ENCODE assay signal across 1 cellular context in the genomic region with DNA sequence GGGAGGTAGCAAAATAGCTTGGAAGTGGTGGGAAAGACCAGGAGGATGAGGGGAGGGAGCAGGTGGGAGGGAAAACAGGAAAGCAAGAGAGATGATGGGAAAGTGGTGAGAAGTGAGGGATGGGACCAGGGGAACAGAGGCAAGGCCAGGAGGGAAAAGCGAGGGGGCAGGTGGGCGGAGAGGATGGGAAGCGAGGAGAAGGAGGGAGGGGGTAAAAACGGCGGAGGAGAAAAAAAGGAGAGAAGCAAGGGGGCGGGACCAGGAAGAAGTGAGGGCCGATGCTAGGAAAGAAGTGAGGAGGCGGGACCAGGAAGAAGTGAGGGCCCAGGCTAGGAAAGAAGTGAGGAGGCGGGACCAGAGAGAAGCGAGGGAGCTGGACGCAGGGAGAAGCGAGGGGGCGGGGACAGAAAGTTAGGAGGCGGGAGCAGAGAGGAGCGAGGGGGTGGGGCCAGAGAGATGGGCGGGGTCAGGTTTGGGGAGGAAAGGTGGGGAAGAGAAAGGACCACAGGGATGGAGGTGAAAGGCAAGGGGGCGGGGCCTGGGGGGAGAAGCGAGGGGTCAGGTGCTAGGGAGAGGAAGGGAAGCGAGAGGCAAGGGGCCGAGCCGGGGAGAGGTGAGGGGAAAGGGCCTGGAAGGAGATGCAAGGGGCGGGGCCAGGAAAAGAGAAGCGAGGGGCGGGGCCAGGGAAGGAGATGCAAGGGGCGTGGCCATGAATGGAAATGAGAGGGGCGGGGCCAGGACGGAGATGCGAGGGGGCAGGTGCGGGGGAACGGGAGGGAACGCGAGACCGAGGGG.
TF ChIP-seq lines count a peak whose summit lies in the region.

No MANE protein-coding gene starts in this region.

TF ChIP-seq in K562, 482 proteins besides CTCF, POLR2A, EP300 and RAD21 (continued from another document):
- TF ChIP-seq FOXA3 (CRISPR knock-in tag; conservative IDR thresholded peaks at IDR 0.05 in 1 of 2, IDR thresholded peaks at IDR 0.05 in 1 of 2), result no peak
- peak; percentile 87; the same call in 1 of the 2 replicates for TF ChIP-seq THRAP3 (IDR thresholded peaks at IDR 0.05; ENCODE audit: borderline replicate concordance)
- TF ChIP-seq BCOR (IDR thresholded peaks at IDR 0.05), result 0 out of 2 replicates have a peak, but pooled peaks have one; percentile 57
- TF ChIP-seq ZNF431 (CRISPR knock-in tag; IDR thresholded peaks at IDR 0.05), result no peak
- TF ChIP-seq, protein P1, sequence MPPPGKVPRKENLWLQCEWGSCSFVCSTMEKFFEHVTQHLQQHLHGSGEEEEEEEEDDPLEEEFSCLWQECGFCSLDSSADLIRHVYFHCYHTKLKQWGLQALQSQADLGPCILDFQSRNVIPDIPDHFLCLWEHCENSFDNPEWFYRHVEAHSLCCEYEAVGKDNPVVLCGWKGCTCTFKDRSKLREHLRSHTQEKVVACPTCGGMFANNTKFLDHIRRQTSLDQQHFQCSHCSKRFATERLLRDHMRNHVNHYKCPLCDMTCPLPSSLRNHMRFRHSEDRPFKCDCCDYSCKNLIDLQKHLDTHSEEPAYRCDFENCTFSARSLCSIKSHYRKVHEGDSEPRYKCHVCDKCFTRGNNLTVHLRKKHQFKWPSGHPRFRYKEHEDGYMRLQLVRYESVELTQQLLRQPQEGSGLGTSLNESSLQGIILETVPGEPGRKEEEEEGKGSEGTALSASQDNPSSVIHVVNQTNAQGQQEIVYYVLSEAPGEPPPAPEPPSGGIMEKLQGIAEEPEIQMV (tag; conservative IDR thresholded peaks at IDR 0.05; ENCODE audit: low read depth), result peak; percentile 67; the same call in 1 of the 2 replicates
- peak in 1 of 2 experiments; percentile 52; a peak in 2 of 4 replicates for TF ChIP-seq TRIM24 (IDR thresholded peaks at IDR 0.05)
- TF ChIP-seq MCM2 (IDR thresholded peaks at IDR 0.05; ENCODE audit: low read depth), result no peak
- 0 out of 4 replicates have a peak, but pooled peaks of 1 of the 2 experiments have one; percentile 44 for TF ChIP-seq MCM7 (IDR thresholded peaks at IDR 0.05)
- TF ChIP-seq, protein P2, sequence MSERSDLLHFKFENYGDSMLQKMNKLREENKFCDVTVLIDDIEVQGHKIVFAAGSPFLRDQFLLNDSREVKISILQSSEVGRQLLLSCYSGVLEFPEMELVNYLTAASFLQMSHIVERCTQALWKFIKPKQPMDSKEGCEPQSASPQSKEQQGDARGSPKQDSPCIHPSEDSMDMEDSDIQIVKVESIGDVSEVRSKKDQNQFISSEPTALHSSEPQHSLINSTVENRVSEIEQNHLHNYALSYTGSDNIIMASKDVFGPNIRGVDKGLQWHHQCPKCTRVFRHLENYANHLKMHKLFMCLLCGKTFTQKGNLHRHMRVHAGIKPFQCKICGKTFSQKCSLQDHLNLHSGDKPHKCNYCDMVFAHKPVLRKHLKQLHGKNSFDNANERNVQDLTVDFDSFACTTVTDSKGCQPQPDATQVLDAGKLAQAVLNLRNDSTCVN (CRISPR knock-in tag; IDR thresholded peaks at IDR 0.05), result peak; percentile 88
- TF ChIP-seq, protein P3, sequence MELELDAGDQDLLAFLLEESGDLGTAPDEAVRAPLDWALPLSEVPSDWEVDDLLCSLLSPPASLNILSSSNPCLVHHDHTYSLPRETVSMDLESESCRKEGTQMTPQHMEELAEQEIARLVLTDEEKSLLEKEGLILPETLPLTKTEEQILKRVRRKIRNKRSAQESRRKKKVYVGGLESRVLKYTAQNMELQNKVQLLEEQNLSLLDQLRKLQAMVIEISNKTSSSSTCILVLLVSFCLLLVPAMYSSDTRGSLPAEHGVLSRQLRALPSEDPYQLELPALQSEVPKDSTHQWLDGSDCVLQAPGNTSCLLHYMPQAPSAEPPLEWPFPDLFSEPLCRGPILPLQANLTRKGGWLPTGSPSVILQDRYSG (tag; conservative IDR thresholded peaks at IDR 0.05; ENCODE audit: low read depth), result no peak
- no peak for TF ChIP-seq CREM (IDR thresholded peaks at IDR 0.05; ENCODE audit: low read depth)
- 0 out of 2 replicates have a peak, but pooled peaks have one; percentile 20 for TF ChIP-seq XRCC5 (IDR thresholded peaks at IDR 0.05; ENCODE audit: low read depth, low read length)
- TF ChIP-seq, protein P4, sequence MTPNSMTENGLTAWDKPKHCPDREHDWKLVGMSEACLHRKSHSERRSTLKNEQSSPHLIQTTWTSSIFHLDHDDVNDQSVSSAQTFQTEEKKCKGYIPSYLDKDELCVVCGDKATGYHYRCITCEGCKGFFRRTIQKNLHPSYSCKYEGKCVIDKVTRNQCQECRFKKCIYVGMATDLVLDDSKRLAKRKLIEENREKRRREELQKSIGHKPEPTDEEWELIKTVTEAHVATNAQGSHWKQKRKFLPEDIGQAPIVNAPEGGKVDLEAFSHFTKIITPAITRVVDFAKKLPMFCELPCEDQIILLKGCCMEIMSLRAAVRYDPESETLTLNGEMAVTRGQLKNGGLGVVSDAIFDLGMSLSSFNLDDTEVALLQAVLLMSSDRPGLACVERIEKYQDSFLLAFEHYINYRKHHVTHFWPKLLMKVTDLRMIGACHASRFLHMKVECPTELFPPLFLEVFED (CRISPR knock-in tag; conservative IDR thresholded peaks at IDR 0.05), result peak; percentile 92
- 0 out of 4 replicates have a peak, but pooled peaks of 1 of the 2 experiments have one; percentile 31 for TF ChIP-seq MAZ (CRISPR knock-in tag; conservative IDR thresholded peaks at IDR 0.05 in 1 of 2, IDR thresholded peaks at IDR 0.05 in 1 of 2)
- TF ChIP-seq SMARCA5 (IDR thresholded peaks at IDR 0.05), result peak; percentile 84; the same call in 1 of the 2 replicates
- peak; percentile 35; the same call in 1 of the 2 replicates for TF ChIP-seq TAF7 (tag; IDR thresholded peaks at IDR 0.05)
- peak; percentile 59; the same call in 1 of the 2 replicates for TF ChIP-seq HDAC2 (IDR thresholded peaks at IDR 0.05)
- no peak for TF ChIP-seq ZNF311 (CRISPR knock-in tag; IDR thresholded peaks at IDR 0.05)
- TF ChIP-seq GABPA (tag; conservative IDR thresholded peaks at IDR 0.05; ENCODE audit: low read depth), result no peak
- TF ChIP-seq, protein P5, sequence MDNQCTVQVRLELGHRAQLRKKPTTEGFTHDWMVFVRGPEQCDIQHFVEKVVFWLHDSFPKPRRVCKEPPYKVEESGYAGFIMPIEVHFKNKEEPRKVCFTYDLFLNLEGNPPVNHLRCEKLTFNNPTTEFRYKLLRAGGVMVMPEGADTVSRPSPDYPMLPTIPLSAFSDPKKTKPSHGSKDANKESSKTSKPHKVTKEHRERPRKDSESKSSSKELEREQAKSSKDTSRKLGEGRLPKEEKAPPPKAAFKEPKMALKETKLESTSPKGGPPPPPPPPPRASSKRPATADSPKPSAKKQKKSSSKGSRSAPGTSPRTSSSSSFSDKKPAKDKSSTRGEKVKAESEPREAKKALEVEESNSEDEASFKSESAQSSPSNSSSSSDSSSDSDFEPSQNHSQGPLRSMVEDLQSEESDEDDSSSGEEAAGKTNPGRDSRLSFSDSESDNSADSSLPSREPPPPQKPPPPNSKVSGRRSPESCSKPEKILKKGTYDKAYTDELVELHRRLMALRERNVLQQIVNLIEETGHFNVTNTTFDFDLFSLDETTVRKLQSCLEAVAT (IDR thresholded peaks at IDR 0.05), result peak; percentile 54 to 87; a peak in 3 of 4 replicates
- TF ChIP-seq, protein P6, sequence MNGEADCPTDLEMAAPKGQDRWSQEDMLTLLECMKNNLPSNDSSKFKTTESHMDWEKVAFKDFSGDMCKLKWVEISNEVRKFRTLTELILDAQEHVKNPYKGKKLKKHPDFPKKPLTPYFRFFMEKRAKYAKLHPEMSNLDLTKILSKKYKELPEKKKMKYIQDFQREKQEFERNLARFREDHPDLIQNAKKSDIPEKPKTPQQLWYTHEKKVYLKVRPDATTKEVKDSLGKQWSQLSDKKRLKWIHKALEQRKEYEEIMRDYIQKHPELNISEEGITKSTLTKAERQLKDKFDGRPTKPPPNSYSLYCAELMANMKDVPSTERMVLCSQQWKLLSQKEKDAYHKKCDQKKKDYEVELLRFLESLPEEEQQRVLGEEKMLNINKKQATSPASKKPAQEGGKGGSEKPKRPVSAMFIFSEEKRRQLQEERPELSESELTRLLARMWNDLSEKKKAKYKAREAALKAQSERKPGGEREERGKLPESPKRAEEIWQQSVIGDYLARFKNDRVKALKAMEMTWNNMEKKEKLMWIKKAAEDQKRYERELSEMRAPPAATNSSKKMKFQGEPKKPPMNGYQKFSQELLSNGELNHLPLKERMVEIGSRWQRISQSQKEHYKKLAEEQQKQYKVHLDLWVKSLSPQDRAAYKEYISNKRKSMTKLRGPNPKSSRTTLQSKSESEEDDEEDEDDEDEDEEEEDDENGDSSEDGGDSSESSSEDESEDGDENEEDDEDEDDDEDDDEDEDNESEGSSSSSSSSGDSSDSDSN (IDR thresholded peaks at IDR 0.05; ENCODE audit: borderline replicate concordance in 1 of 2, low read depth in 2 of 2, low read length in 2 of 2), result no peak
- peak in 1 of 2 experiments; percentile 29; a peak in 2 of 4 replicates for TF ChIP-seq FOXK2 (conservative IDR thresholded peaks at IDR 0.05 in 1 of 2, IDR thresholded peaks at IDR 0.05 in 1 of 2; ENCODE audit: low read depth in 2 of 2)
- 0 out of 2 replicates have a peak, but pooled peaks have one; percentile 74 for TF ChIP-seq HDGF (IDR thresholded peaks at IDR 0.05)
- peak; percentile 27; the same call in 1 of the 2 replicates for TF ChIP-seq ZNF316 (IDR thresholded peaks at IDR 0.05)
- no peak for TF ChIP-seq SNIP1 (IDR thresholded peaks at IDR 0.05; ENCODE audit: low read depth)
- 0 out of 2 replicates have a peak, but pooled peaks have one; percentile 19 for TF ChIP-seq MTA2 (IDR thresholded peaks at IDR 0.05; ENCODE audit: low read depth)
- peak; percentile 75 for TF ChIP-seq RBM39 (optimal IDR thresholded peaks at IDR 0.05; ENCODE audit: low read depth, low read length)
- TF ChIP-seq, protein P7, sequence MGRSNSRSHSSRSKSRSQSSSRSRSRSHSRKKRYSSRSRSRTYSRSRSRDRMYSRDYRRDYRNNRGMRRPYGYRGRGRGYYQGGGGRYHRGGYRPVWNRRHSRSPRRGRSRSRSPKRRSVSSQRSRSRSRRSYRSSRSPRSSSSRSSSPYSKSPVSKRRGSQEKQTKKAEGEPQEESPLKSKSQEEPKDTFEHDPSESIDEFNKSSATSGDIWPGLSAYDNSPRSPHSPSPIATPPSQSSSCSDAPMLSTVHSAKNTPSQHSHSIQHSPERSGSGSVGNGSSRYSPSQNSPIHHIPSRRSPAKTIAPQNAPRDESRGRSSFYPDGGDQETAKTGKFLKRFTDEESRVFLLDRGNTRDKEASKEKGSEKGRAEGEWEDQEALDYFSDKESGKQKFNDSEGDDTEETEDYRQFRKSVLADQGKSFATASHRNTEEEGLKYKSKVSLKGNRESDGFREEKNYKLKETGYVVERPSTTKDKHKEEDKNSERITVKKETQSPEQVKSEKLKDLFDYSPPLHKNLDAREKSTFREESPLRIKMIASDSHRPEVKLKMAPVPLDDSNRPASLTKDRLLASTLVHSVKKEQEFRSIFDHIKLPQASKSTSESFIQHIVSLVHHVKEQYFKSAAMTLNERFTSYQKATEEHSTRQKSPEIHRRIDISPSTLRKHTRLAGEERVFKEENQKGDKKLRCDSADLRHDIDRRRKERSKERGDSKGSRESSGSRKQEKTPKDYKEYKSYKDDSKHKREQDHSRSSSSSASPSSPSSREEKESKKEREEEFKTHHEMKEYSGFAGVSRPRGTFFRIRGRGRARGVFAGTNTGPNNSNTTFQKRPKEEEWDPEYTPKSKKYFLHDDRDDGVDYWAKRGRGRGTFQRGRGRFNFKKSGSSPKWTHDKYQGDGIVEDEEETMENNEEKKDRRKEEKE (IDR thresholded peaks at IDR 0.05; ENCODE audit: borderline replicate concordance in 1 of 2, control insufficient read depth in 1 of 2, low read depth in 2 of 2, low read length in 1 of 2), result peak in 1 of 2 experiments; percentile 74; a peak in 1 of 4 replicates
- no peak for TF ChIP-seq MAFK (IDR thresholded peaks at IDR 0.05; ENCODE audit: low read length)
- TF ChIP-seq IFI16 (CRISPR knock-in tag; IDR thresholded peaks at IDR 0.05), result no peak
- TF ChIP-seq EGR1 (conservative IDR thresholded peaks at IDR 0.05), result peak; percentile 74
TF ChIP-seq in K562: peak in this region for 66.
